In genomic region chr16:379183-379960, GRCh38 we compare ENCODE assay signal across 9 cellular contexts. TPM values are rescaled to one million over a fixed set of nuclear protein-coding genes. Genes with fewer than 3 reads are reported as not detected.
A peak's percentile ranks its signal among the peaks of the same experiment; 100 is the strongest.
DNase-seq lines count a peak whose midpoint lies in the region; ATAC-seq and TF ChIP-seq lines count a peak whose summit lies in the region.
"Had no signal": no experiment of that assay in that cellular context is flagged by ENCODE, and none has a peak within 500 bp of the region (broad histone marks: within the 10 kb centered on the region; RNA-seq: fewer than 3 reads in every experiment).

No MANE protein-coding gene starts in this region.

- no peak overlapping the region for H3K4me3 ChIP-seq in lung

- DNase-seq in DMS153 treated with DMSO at 0.1 percent for 48 hours (lab: John Stamatoyannopoulos, UW; ENCODE audit: unreplicated experiment) = peak; percentile 90
- peak; percentile 79 to 98 (median 88) for DNase-seq in NCI-H1417 (lab: John Stamatoyannopoulos, UW)
- DNase-seq in lung (ENCODE audit: low spot score) = peak; percentile 88
- DNase-seq in A172 (ENCODE audit: low spot score) = no peak
- DNase-seq in stimulated activated CD4-positive, alpha-beta T cell treated with anti-CD3 and anti-CD28 coated beads, Interleukin-4, amount 100 ng/mL, for 4 hours = no peak
- DNase-seq: activated naive CD4-positive, alpha-beta T cell treated with Interleukin-2 at 50 U/mL for 16 hours had no signal

- no peak for ATAC-seq in activated T-helper 17 cell treated with anti-CD3 and anti-CD28 coated beads, Interleukin-2, amount 50 U/mL, for 72 hours (replicated peaks)
- ATAC-seq in lung (ENCODE audit: insufficient read depth, low FRiP score) (peak; percentile 51), GM21737 (IDR thresholded peaks at IDR 0.05; ENCODE audit: unreplicated experiment) (no peak), GM18519 (IDR thresholded peaks at IDR 0.05; ENCODE audit: low FRiP score, unreplicated experiment) (no peak)

- H3K36me3 ChIP-seq in lung (ENCODE audit: control insufficient read depth in 2 of 2, insufficient read depth in 2 of 2, low read length in 2 of 2) = peaks cover 0 to 32% of the 10 kb centered on the region in 2 donors

- no peaks in the 10 kb centered on the region for H3K27me3 ChIP-seq in lung (ENCODE audit: control insufficient read depth, insufficient read depth)

- peaks cover 6% of the 10 kb centered on the region for H3K4me1 Mint-ChIP-seq in activated T-helper 17 cell treated with anti-CD3 and anti-CD28 coated beads, Interleukin-2, amount 50 U/mL, for 72 hours

- no peaks in the 10 kb centered on the region for H3K9me3 ChIP-seq in lung (ENCODE audit: control insufficient read depth in 2 of 2, insufficient read depth in 1 of 2, low read length in 1 of 2)

- no peaks in the 10 kb centered on the region for H3K27me3 Mint-ChIP-seq in activated T-helper 17 cell treated with anti-CD3 and anti-CD28 coated beads, Interleukin-2, amount 50 U/mL, for 72 hours

- peaks cover 0 to 14% of the 10 kb centered on the region in 2 donors for H3K4me1 ChIP-seq in lung (ENCODE audit: control insufficient read depth in 2 of 2, insufficient read depth in 2 of 2, low read length in 2 of 2)

- no peaks in the 10 kb centered on the region for H3K9me3 Mint-ChIP-seq in activated T-helper 17 cell treated with anti-CD3 and anti-CD28 coated beads, Interleukin-2, amount 50 U/mL, for 72 hours

- H3K27ac Mint-ChIP-seq in activated T-helper 17 cell treated with anti-CD3 and anti-CD28 coated beads, Interleukin-2, amount 50 U/mL, for 72 hours = peak overlapping the region; percentile 78

- 68 to 88% methylated on average over 14 to 16 of the region's 16 CpGs for WGBS in lung, 2 donors

- H3K27ac ChIP-seq in lung (ENCODE audit: low read depth in 1 of 2, low read length in 1 of 2) = peak overlapping the region in 1 of 2 donors; percentile 67

- H3K4me3 Mint-ChIP-seq in activated T-helper 17 cell treated with anti-CD3 and anti-CD28 coated beads, Interleukin-2, amount 50 U/mL, for 72 hours = peak overlapping the region; percentile 70

- no peak for TF ChIP-seq CTCF in lung (IDR thresholded peaks at IDR 0.05; ENCODE audit: control extremely low read depth, extremely low read depth)

- no peaks in the 10 kb centered on the region for H3K36me3 Mint-ChIP-seq in activated T-helper 17 cell treated with anti-CD3 and anti-CD28 coated beads, Interleukin-2, amount 50 U/mL, for 72 hours (ENCODE audit: low read depth)

RNA-seq across cellular contexts. Expression of gene PGAP6, which starts 2.4 kb away (rescaled TPM):
- 10 to 100 TPM; 25.6 to 26.1 TPM for total RNA-seq in activated T-helper 17 cell treated with anti-CD3 and anti-CD28 coated beads, Interleukin-2, amount 50 U/mL, for 72 hours
- total RNA-seq in lung = 10 to 100 TPM; 38.0 to 71.5 TPM
- polyA plus RNA-seq in lung = 10 to 100 TPM; 64.8 to 100.0 TPM
- 46.6 and 58.5 TPM in 2 replicates for total RNA-seq in A172 (2014; rRNA removed; shearing (Covaris generic))

RNA-seq across cellular contexts. Expression of gene MRPL28, which starts 9.0 kb away (rescaled TPM):
- 10 to 100 TPM; 63.4 to 86.2 TPM for total RNA-seq in activated T-helper 17 cell treated with anti-CD3 and anti-CD28 coated beads, Interleukin-2, amount 50 U/mL, for 72 hours
- total RNA-seq in lung = 10 to 100 TPM; 31.9 to 65.0 TPM
- 10 to 100 TPM; 89.4 to 98.9 TPM for polyA plus RNA-seq in lung
- 234 and 252 TPM in 2 replicates for total RNA-seq in A172 (2014; rRNA removed; shearing (Covaris generic))

RNA-seq across cellular contexts. Expression of gene NME4, which starts 17.6 kb away (rescaled TPM):
- total RNA-seq in activated T-helper 17 cell treated with anti-CD3 and anti-CD28 coated beads, Interleukin-2, amount 50 U/mL, for 72 hours = 10 to 100 TPM; 21.8 to 41.9 TPM
- total RNA-seq in lung = 10 to 100 TPM; 18.0 to 68.7 TPM
- polyA plus RNA-seq in lung = 10 to 100 TPM; 64.0 to 67.6 TPM
- total RNA-seq in A172 (2014; rRNA removed; shearing (Covaris generic)) = 161 and 179 TPM in 2 replicates

RNA-seq across cellular contexts. Expression of gene DECR2, which starts 22.3 kb away (rescaled TPM):
- 10 to 100 TPM; 12.0 to 12.7 TPM for total RNA-seq in activated T-helper 17 cell treated with anti-CD3 and anti-CD28 coated beads, Interleukin-2, amount 50 U/mL, for 72 hours
- total RNA-seq in lung = 10 to 100 TPM in 1 of 2 donors, 1 to 10 TPM in 1; 5.2 to 18.3 TPM
- polyA plus RNA-seq in lung = 10 to 100 TPM; 13.3 to 18.1 TPM
- total RNA-seq in A172 (2014; rRNA removed; shearing (Covaris generic)) = 8.1 and 12.5 TPM in 2 replicates

RNA-seq across cellular contexts. Expression of gene AXIN1, which starts 26.8 kb away (rescaled TPM):
- 10 to 100 TPM; 16.2 to 18.4 TPM for total RNA-seq in activated T-helper 17 cell treated with anti-CD3 and anti-CD28 coated beads, Interleukin-2, amount 50 U/mL, for 72 hours
- 10 to 100 TPM; 16.9 to 25.9 TPM for total RNA-seq in lung
- 10 to 100 TPM; 18.5 to 20.2 TPM for polyA plus RNA-seq in lung
- total RNA-seq in A172 (2014; rRNA removed; shearing (Covaris generic)) = 39.0 and 50.5 TPM in 2 replicates

Comparison
In these comparisons a context has a peak if more than half of its experiments do, and no peak if none do; other contexts are left out.
1. DNase-seq: peak in DMS153 treated with DMSO at 0.1 percent for 48 hours (single experiment), NCI-H1417 (3 of 3) and lung (single experiment); none in A172 (single experiment) and stimulated activated CD4-positive, alpha-beta T cell treated with anti-CD3 and anti-CD28 coated beads, Interleukin-4, amount 100 ng/mL, for 4 hours (0 of 2).